28 cellular contexts compared by ENCODE assay signal in the genomic region with DNA sequence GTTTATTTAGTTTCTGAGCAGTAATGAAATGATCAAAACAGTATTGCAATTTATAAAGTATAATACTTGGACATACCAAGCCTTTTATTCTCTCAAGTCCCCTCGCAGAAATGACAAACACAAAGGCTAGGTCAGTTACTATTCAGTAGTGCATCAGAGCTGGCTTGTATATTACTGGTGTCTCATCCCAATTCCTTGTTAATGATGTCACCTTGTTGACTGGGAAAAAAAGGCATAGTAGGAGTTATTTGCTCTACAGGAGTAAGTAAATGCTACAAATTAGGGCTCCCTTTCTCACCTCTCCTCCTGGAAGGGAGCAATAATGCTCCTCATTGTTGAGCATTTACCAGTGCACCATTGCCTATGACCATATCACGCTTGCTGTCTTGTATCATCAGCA.
"Had no signal": no experiment of that assay in that cellular context is flagged by ENCODE, and none has a peak within 500 bp of the region (broad histone marks: within the 10 kb centered on the region; RNA-seq: fewer than 3 reads in every experiment).

No MANE protein-coding gene starts in this region.

- DNase-seq: activated CD4-positive, alpha-beta T cell treated with anti-CD3 and anti-CD28 coated beads for 48 hours; activated CD4-positive, alpha-beta T cell treated with anti-CD3 and anti-CD28 coated beads, Interleukin-2, amount 50 U/mL, for 4 hours; activated CD4-positive, CD25-positive, alpha-beta regulatory T cell treated with anti-CD3 and anti-CD28 coated beads, Interleukin-2, amount 50 U/mL, for 72 hours; activated CD8-positive, alpha-beta memory T cell treated with anti-CD3 and anti-CD28 coated beads, Interleukin-2, amount 50 U/mL, for 48 hours; activated CD8-positive, alpha-beta T cell treated with anti-CD3 and anti-CD28 coated beads, Interleukin-2, amount 10 ng/mL, durations not matched to agents 7 days and 5 days; activated naive CD4-positive, alpha-beta T cell treated with anti-CD3 and anti-CD28 coated beads, Interleukin-2, amount 50 U/mL, for 16 hours; activated naive CD8-positive, alpha-beta T cell treated with anti-CD3 and anti-CD28 coated beads, Interleukin-2, amount 10 ng/mL, durations not matched to agents 7 days and 5 days; activated T-cell treated with anti-CD3 and anti-CD28 coated beads, Interleukin-2, amount 50 U/mL, for 1 hour; adrenal gland; anterior cingulate cortex; central memory CD4-positive, alpha-beta T cell; KG1; NCI-H1092; NCI-H1417; NCI-H1930; NCI-H2171; NCI-H2227 treated with DMSO at 0.1 percent for 48 hours; NCI-H510A; NCI-H526 treated with DMSO at 0.1 percent for 48 hours; NK-92 treated with Interleukin-12 subunit alpha and Interleukin-12 subunit beta, amount 100 ng/mL, for 24 hours; OCI-M1; Peyer's patch; SHP77; SW 1271 had no signal

- H3K27me3 ChIP-seq: adrenal gland, breast epithelium, Peyer's patch, SJSA1 had no signal

- H3K27ac ChIP-seq: adrenal gland, breast epithelium, Peyer's patch, SJSA1 had no signal

- H3K4me1 ChIP-seq: adrenal gland, breast epithelium, Peyer's patch, SJSA1 had no signal

- H3K4me3 ChIP-seq: adrenal gland, breast epithelium, Peyer's patch, SJSA1 had no signal

- H3K9me3 ChIP-seq: adrenal gland, Peyer's patch, SJSA1 had no signal

- ATAC-seq: activated CD8-positive, alpha-beta T cell treated with anti-CD3 and anti-CD28 coated beads, Interleukin-2, amount 10 ng/mL, durations not matched to agents 7 days and 5 days; SK-N-SH treated with all-trans-retinoic acid at 6 μM for 48 hours; WTC11 had no signal

- H3K36me3 ChIP-seq: adrenal gland, breast epithelium, Peyer's patch, SJSA1 had no signal
